In genomic region chr1:94527447-94528031, GRCh38 we compare ENCODE assay signal across 1 cellular context.
TF ChIP-seq lines count a peak whose summit lies in the region.

No MANE protein-coding gene starts in this region.

TF ChIP-seq in endothelial cell of umbilical vein, 7 proteins besides CTCF, POLR2A, EP300 and RAD21 (continued from another document):
- TF ChIP-seq MAX (IDR thresholded peaks at IDR 0.05; ENCODE audit: insufficient read depth, insufficient read length), result no peak
- no peak for TF ChIP-seq EZH2 (IDR thresholded peaks at IDR 0.05; ENCODE audit: borderline replicate concordance, low read depth, low read length, severe bottlenecking)
- TF ChIP-seq JUN (IDR thresholded peaks at IDR 0.05; ENCODE audit: borderline replicate concordance, insufficient read depth, insufficient read length, low read depth), result no peak
